ENCODE assay signal across 10 cellular contexts in the genomic region with DNA sequence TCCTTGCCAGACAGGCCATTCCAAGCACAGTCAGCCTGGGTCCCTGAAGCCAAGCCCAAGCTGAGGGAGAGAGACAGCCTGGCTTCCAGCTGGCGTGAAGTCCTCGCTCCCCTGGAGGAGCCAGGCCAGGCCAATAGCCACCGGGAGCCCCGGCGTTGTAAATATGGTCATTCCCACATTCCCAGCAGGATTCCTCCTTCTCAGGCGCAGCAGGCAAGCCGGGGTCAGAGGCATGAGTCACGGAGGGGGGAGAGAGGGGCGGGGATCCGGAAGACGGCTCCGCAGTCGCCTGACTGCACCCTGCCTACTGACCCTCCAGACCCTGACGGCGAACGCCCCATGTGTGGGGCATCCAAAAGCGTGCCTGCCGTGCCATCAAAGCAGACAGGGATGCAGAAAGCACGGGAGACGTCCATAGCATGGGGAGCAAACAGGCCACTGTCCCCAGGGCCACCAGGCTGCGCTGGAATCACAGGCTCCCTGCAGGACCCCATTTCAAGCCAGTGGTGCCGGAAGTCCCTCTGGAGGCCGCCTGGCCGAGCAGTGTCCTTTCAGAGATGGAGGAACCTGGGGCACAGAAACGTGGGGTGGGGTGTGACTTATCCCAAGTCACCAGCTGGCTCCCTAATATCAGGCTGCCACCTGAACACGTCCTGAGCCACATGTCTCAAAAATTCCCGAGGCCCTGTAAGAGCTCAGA. TPM values are rescaled to one million over a fixed set of nuclear protein-coding genes. Genes with fewer than 3 reads are reported as not detected.
A peak's percentile ranks its signal among the peaks of the same experiment; 100 is the strongest.
DNase-seq lines count a peak whose midpoint lies in the region; ATAC-seq and TF ChIP-seq lines count a peak whose summit lies in the region.
"Had no signal": no experiment of that assay in that cellular context is flagged by ENCODE, and none has a peak within 500 bp of the region (broad histone marks: within the 10 kb centered on the region; RNA-seq: fewer than 3 reads in every experiment).

No MANE protein-coding gene starts in this region.

- peak overlapping the region; percentile 95 for H3K27ac Mint-ChIP-seq in HFFc6
- no peak overlapping the region for H3K27ac Mint-ChIP-seq in activated CD8-positive, alpha-beta T cell treated with anti-CD3 and anti-CD28 coated beads, Interleukin-2, amount 10 ng/mL, durations not matched to agents 7 days and 5 days
- no peak overlapping the region for H3K27ac Mint-ChIP-seq in type B pancreatic cell

- no peaks in the 10 kb centered on the region for H3K9me3 Mint-ChIP-seq in HFFc6
- H3K9me3 Mint-ChIP-seq in activated CD8-positive, alpha-beta T cell treated with anti-CD3 and anti-CD28 coated beads, Interleukin-2, amount 10 ng/mL, durations not matched to agents 7 days and 5 days (ENCODE audit: insufficient read depth) = no peaks in the 10 kb centered on the region
- H3K9me3 Mint-ChIP-seq in type B pancreatic cell = no peaks in the 10 kb centered on the region

- H3K36me3 Mint-ChIP-seq in HFFc6 (ENCODE audit: low read depth) (peaks cover 32% of the 10 kb centered on the region), type B pancreatic cell (no peaks in the 10 kb centered on the region)
- H3K36me3 Mint-ChIP-seq in activated CD8-positive, alpha-beta T cell treated with anti-CD3 and anti-CD28 coated beads, Interleukin-2, amount 10 ng/mL, durations not matched to agents 7 days and 5 days (ENCODE audit: low read depth) = no peaks in the 10 kb centered on the region

- H3K27me3 Mint-ChIP-seq in HFFc6 (ENCODE audit: insufficient read depth) (peaks cover 42% of the 10 kb centered on the region), type B pancreatic cell (peaks cover 9% of the 10 kb centered on the region)
- H3K27me3 Mint-ChIP-seq in activated CD8-positive, alpha-beta T cell treated with anti-CD3 and anti-CD28 coated beads, Interleukin-2, amount 10 ng/mL, durations not matched to agents 7 days and 5 days (ENCODE audit: low read depth) = no peaks in the 10 kb centered on the region

- H3K4me3 ChIP-seq in left lung = no peak overlapping the region
- H3K4me3 ChIP-seq in suprapubic skin = no peak overlapping the region

- peak; percentile 31 for ATAC-seq in left lung
- no peak for ATAC-seq in activated CD8-positive, alpha-beta T cell treated with anti-CD3 and anti-CD28 coated beads, Interleukin-2, amount 10 ng/mL, durations not matched to agents 7 days and 5 days

- peak; percentile 93 for DNase-seq in HFFc6
- DNase-seq in dedifferentiated amniotic fluid mesenchymal stem cell (ENCODE audit: extremely low spot score) = peak; percentile 56
- DNase-seq in left lung = no peak
- peak; percentile 87 to 88 for DNase-seq in suprapubic skin (ENCODE audit: low spot score in 2 of 2)
- no peak for DNase-seq in SHP77 (lab: John Stamatoyannopoulos, UW)
- no peak for DNase-seq in MV-4-11 (lab: John Stamatoyannopoulos, UW)
- no peak for DNase-seq in activated CD8-positive, alpha-beta T cell treated with anti-CD3 and anti-CD28 coated beads, Interleukin-2, amount 10 ng/mL, durations not matched to agents 7 days and 5 days
- no peak for DNase-seq in type B pancreatic cell (ENCODE audit: extremely low spot score, unreplicated experiment)
- DNase-seq: NK-92 treated with Interleukin-12 subunit alpha and Interleukin-12 subunit beta, amount 100 ng/mL, for 24 hours; stimulated activated CD4-positive, alpha-beta T cell treated with anti-CD3 and anti-CD28 coated beads, Interleukin-4, amount 100 ng/mL, for 1 hour had no signal

- TF ChIP-seq EP300 in suprapubic skin (IDR thresholded peaks at IDR 0.05) = no peak

- POLR2A ChIA-PET in activated CD8-positive, alpha-beta T cell treated with anti-CD3 and anti-CD28 coated beads, Interleukin-2, amount 10 ng/mL, durations not matched to agents 7 days and 5 days (lab: Charles Lee) = no interaction called here

- intact Hi-C loops in left lung (cut with DNase I) = no loop called here

- H3K4me1 Mint-ChIP-seq in HFFc6 (ENCODE audit: low read depth) (peaks cover 74% of the 10 kb centered on the region; the same call in 1 of the 2 replicates), type B pancreatic cell (ENCODE audit: unreplicated experiment) (peaks cover 34% of the 10 kb centered on the region)
- no peaks in the 10 kb centered on the region for H3K4me1 Mint-ChIP-seq in activated CD8-positive, alpha-beta T cell treated with anti-CD3 and anti-CD28 coated beads, Interleukin-2, amount 10 ng/mL, durations not matched to agents 7 days and 5 days (ENCODE audit: low read depth)

- TF ChIP-seq CTCF in HFFc6 (IDR thresholded peaks at IDR 0.05) = no peak
- TF ChIP-seq CTCF in left lung (IDR thresholded peaks at IDR 0.05) = no peak
- TF ChIP-seq CTCF in suprapubic skin (IDR thresholded peaks at IDR 0.05) = no peak
- no peak for TF ChIP-seq CTCF in type B pancreatic cell (conservative IDR thresholded peaks at IDR 0.05)

- H3K9me3 ChIP-seq in left lung (no peaks in the 10 kb centered on the region), suprapubic skin (no peaks in the 10 kb centered on the region)

- WGBS in suprapubic skin = 56% methylated on average over 9 of the region's 27 CpGs

- H3K36me3 ChIP-seq in left lung (no peaks in the 10 kb centered on the region), suprapubic skin (no peaks in the 10 kb centered on the region)

- no peak for TF ChIP-seq POLR2A in suprapubic skin (IDR thresholded peaks at IDR 0.05)

- H3K27me3 ChIP-seq in left lung = peaks cover 0 to 29% of the 10 kb centered on the region in 2 donors
- peaks cover 4% of the 10 kb centered on the region for H3K27me3 ChIP-seq in suprapubic skin

- CTCF ChIA-PET in activated CD8-positive, alpha-beta T cell treated with anti-CD3 and anti-CD28 coated beads, Interleukin-2, amount 10 ng/mL, durations not matched to agents 7 days and 5 days (lab: Charles Lee) = no interaction called here

- no peaks in the 10 kb centered on the region for H3K4me1 ChIP-seq in left lung
- H3K4me1 ChIP-seq in suprapubic skin = peaks cover 36% of the 10 kb centered on the region

- H3K4me3 Mint-ChIP-seq in HFFc6 (peak overlapping the region; percentile 83), type B pancreatic cell (no peak overlapping the region)
- no peak overlapping the region for H3K4me3 Mint-ChIP-seq in activated CD8-positive, alpha-beta T cell treated with anti-CD3 and anti-CD28 coated beads, Interleukin-2, amount 10 ng/mL, durations not matched to agents 7 days and 5 days

- H3K27ac ChIP-seq in left lung (no peak overlapping the region), suprapubic skin (peak overlapping the region; percentile 73)

RNA-seq across cellular contexts. Expression of gene TWIST2, which starts 48.2 kb away (rescaled TPM):
- 100 to 1,000 TPM; 127 to 146 (median 137) TPM for total RNA-seq in HFFc6 (2021; fragmentation: NEBNext Ultra II Directional; extraction: Animal tissue kit (Norgen Biotek cat#: 25700))
- total RNA-seq in left lung (10 to 100 TPM in 1 of 2 donors, 1 to 10 TPM in 1; 8.9 to 12.8 TPM), suprapubic skin (10 to 100 TPM; 14.7 to 72.7 (median 30.4) TPM), type B pancreatic cell (ENCODE audit: low replicate concordance) (0.95 and 27.3 TPM in 2 replicates)
- not detected for total RNA-seq in activated CD8-positive, alpha-beta T cell treated with anti-CD3 and anti-CD28 coated beads, Interleukin-2, amount 10 ng/mL, durations not matched to agents 7 days and 5 days

Comparison
In these comparisons a context has a peak if more than half of its experiments do, and no peak if none do; other contexts are left out.
1. DNase-seq: peak in HFFc6 (single experiment), dedifferentiated amniotic fluid mesenchymal stem cell (single experiment) and suprapubic skin (2 of 2); none in left lung (0 of 2), SHP77 (0 of 2), MV-4-11 (single experiment), activated CD8-positive, alpha-beta T cell treated with anti-CD3 and anti-CD28 coated beads, Interleukin-2, amount 10 ng/mL, durations not matched to agents 7 days and 5 days (single experiment) and type B pancreatic cell (single experiment).